ENCODE assay signal across 7 cellular contexts in genomic region chr17:72539981-72540897, GRCh38.
DNase-seq lines count a peak whose midpoint lies in the region; ATAC-seq, FAIRE-seq and TF ChIP-seq lines count a peak whose summit lies in the region.

No MANE protein-coding gene starts in this region.

- H3K4me2 ChIP-seq in astrocyte (ENCODE audit: low read length) (peak overlapping the region; percentile 85), hepatocyte (peak overlapping the region; percentile 78)

- H2AFZ ChIP-seq in astrocyte (ENCODE audit: low read depth, low read length) (peak overlapping the region; percentile 74), hepatocyte (peak overlapping the region; percentile 51)

- peaks cover 21% of the 10 kb centered on the region for H3K4me1 Mint-ChIP-seq in astrocyte (ENCODE audit: low read depth, unreplicated experiment)

- FAIRE-seq in GM12891 (lab: Jason Lieb, UNC) = peak; percentile 88
- no peak for FAIRE-seq in astrocyte (lab: Jason Lieb, UNC)

- POLR2A ChIA-PET in HEK293T (lab: Yijun Ruan, JAX) = interaction anchor here (0.6 to 1.9 kb wide), 2 partner anchors 420 to 1064 kb away, joined by 3 to 10 read pairs; partner anchors contain the start of gene SOX9

- peak overlapping the region; percentile 93 for H3K27ac Mint-ChIP-seq in astrocyte (ENCODE audit: unreplicated experiment)

- H3K79me2 ChIP-seq in astrocyte (ENCODE audit: insufficient read depth, low read length) (peaks cover 81% of the 10 kb centered on the region), hepatocyte (peaks cover 63% of the 10 kb centered on the region)

- H3K27ac ChIP-seq in astrocyte (ENCODE audit: low read depth, low read length) (peak overlapping the region; percentile 75), hepatocyte (peak overlapping the region; percentile 67)

- CTCF ChIA-PET in HEK293T (lab: Yijun Ruan, JAX) = interaction anchor here (0.6 to 1.3 kb wide), 12 partner anchors 11 to 1423 kb away, joined by 3 to 6 read pairs (median 4); no protein-coding TSS in a partner anchor

- DNase-seq in GM12891 (ENCODE audit: insufficient read length, low spot score) = peak; percentile 90
- DNase-seq in HEK293T (ENCODE audit: extremely low spot score) = peak; percentile 91
- peak; percentile 33 for DNase-seq in MV-4-11 (lab: John Stamatoyannopoulos, UW)
- peak in 4 of 5 experiments; percentile 31 to 50 (median 42) for DNase-seq in T-helper 2 cell
- DNase-seq in astrocyte (ENCODE audit: low read depth) = peak; percentile 48
- DNase-seq in hepatocyte (ENCODE audit: low spot score) = peak; percentile 89
- DNase-seq in sciatic nerve (ENCODE audit: low spot score) = peak; percentile 87

- peaks cover 3% of the 10 kb centered on the region for H3K36me3 Mint-ChIP-seq in astrocyte (ENCODE audit: low read depth, unreplicated experiment)

- H3K9me2 ChIP-seq in hepatocyte (replicated peaks; ENCODE audit: insufficient read depth) = no peaks in the 10 kb centered on the region

- intact Hi-C loops in sciatic nerve (cut with DNase I) = no loop called here

- peak overlapping the region; percentile 20 for H3K4me3 ChIP-seq in astrocyte (ENCODE audit: insufficient read depth, low read depth, low read length)
- H3K4me3 ChIP-seq in hepatocyte = no peak overlapping the region

- H3K27me3 Mint-ChIP-seq in astrocyte (ENCODE audit: low read depth, unreplicated experiment) = no peaks in the 10 kb centered on the region

- H3K36me3 ChIP-seq in astrocyte (ENCODE audit: insufficient read depth, low read length) (no peaks in the 10 kb centered on the region), hepatocyte (replicated peaks; ENCODE audit: insufficient read depth, low read depth) (no peaks in the 10 kb centered on the region)

- H3K9ac ChIP-seq in astrocyte (ENCODE audit: low read length) = peak overlapping the region; percentile 78

- TF ChIP-seq CTCF in astrocyte (IDR thresholded peaks at IDR 0.05; ENCODE audit: insufficient read depth, low read depth, low read length) (peak; percentile 35), hepatocyte (IDR thresholded peaks at IDR 0.05; ENCODE audit: poor library complexity) (peak; percentile 72)

- H3K4me3 Mint-ChIP-seq in astrocyte (ENCODE audit: unreplicated experiment) = peak overlapping the region; percentile 52

- H4K20me1 ChIP-seq in astrocyte (ENCODE audit: insufficient read depth, low read length) (peaks cover 78% of the 10 kb centered on the region), hepatocyte (ENCODE audit: insufficient read depth, poor library complexity, severe bottlenecking) (no peaks in the 10 kb centered on the region)

- peak; percentile 90 for ATAC-seq in sciatic nerve

- H3K9me3 Mint-ChIP-seq in astrocyte (ENCODE audit: unreplicated experiment) = no peaks in the 10 kb centered on the region

- peaks cover 22% of the 10 kb centered on the region for H3K4me1 ChIP-seq in astrocyte (ENCODE audit: insufficient read depth, low read length)
- H3K4me1 ChIP-seq in hepatocyte (ENCODE audit: insufficient read depth) = peaks cover 14% of the 10 kb centered on the region

- WGBS in hepatocyte (ENCODE audit: low lambda C conversion rate, missing lambda C conversion rate) = 11% methylated on average over 50 of the region's 50 CpGs

- H3K9me3 ChIP-seq in astrocyte (ENCODE audit: insufficient read depth, low read depth, low read length) (no peaks in the 10 kb centered on the region), hepatocyte (ENCODE audit: low read depth) (no peaks in the 10 kb centered on the region)

- TF ChIP-seq POLR2A in GM12891 (IDR thresholded peaks at IDR 0.05; ENCODE audit: low read depth, low read length) = no peak

- H3K27me3 ChIP-seq in astrocyte (ENCODE audit: insufficient read depth, low read length) = no peaks in the 10 kb centered on the region
- no peaks in the 10 kb centered on the region for H3K27me3 ChIP-seq in hepatocyte

TF ChIP-seq in GM12891, 5 proteins besides CTCF, POLR2A, EP300 and RAD21:
- TF ChIP-seq POU2F2 (IDR thresholded peaks at IDR 0.05; ENCODE audit: low read depth, low read length) = no peak
- no peak for TF ChIP-seq POLR2AphosphoS5 (IDR thresholded peaks at IDR 0.05; ENCODE audit: low read depth, low read length)

TF ChIP-seq in HEK293T, 16 proteins besides CTCF, POLR2A, EP300 and RAD21:
- TF ChIP-seq BHLHE40 (IDR thresholded peaks at IDR 0.05; ENCODE audit: borderline replicate concordance) (no peak), HDGF (IDR thresholded peaks at IDR 0.05; ENCODE audit: borderline replicate concordance) (peak; percentile 81; the same call in 1 of the 2 replicates)

Comparison
In these comparisons a context has a peak if more than half of its experiments do, and no peak if none do; other contexts are left out.
1. DNase-seq: peak in every context shown above with its lines; median percentile 91 in HEK293T; 90 in GM12891; 89 in hepatocyte; 87 in sciatic nerve; 48 in astrocyte; 42 in T-helper 2 cell; 33 in MV-4-11.